Comparison of ENCODE assay signal across 1 cellular context in the genomic region with DNA sequence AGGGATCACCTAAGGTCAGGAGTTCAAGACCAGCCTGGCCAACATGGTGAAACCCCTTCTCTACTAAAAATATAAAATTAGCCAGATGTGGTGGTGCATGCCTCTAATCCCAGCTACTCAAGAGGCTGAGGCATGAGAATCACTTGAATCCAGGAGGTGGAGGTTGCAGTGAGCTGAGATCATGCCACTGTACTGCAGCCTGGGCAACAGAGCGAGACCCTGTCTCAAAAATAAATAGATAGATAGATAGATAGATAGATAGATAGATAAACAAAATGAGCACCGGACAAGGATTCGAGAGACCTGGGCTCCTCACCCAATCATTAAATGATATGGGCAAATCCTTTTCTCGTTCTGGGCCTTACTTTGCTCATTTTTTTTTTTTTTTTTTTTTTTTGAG. TPM values are rescaled to one million over a fixed set of nuclear protein-coding genes. Genes with fewer than 3 reads are reported as not detected.
"Had no signal": no experiment of that assay in that cellular context is flagged by ENCODE, and none has a peak within 500 bp of the region (broad histone marks: within the 10 kb centered on the region; RNA-seq: fewer than 3 reads in every experiment).

No MANE protein-coding gene starts in this region.

RNA-seq across cellular contexts. Expression of gene SPARC, which starts 11.4 kb away (rescaled TPM):
- total RNA-seq: activated B cell treated with CpG ODN at 0.5 μM for 24 hours had no signal
